Comparison of ENCODE assay signal across 22 cellular contexts in the genomic region with DNA sequence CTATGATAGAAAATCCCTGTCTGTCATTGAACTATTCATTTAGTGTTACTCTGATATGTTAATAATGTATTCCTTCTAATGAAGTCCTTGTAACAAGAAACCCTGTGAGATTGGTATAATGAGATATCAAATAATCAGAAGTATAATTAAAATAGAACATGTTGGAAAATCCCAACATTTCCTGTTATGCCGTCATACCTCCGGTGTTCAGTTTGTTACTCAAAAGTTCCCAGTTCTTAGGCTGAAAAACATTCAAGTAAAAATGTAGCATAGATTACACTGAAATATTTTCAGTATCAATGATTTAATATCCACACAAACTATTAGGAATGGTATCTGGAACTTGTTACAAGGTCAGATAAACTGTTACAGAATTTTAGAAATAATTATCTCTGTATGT.
"Had no signal": no experiment of that assay in that cellular context is flagged by ENCODE, and none has a peak within 500 bp of the region (broad histone marks: within the 10 kb centered on the region; RNA-seq: fewer than 3 reads in every experiment).

No MANE protein-coding gene starts in this region.

- DNase-seq: heart right ventricle; left ventricle myocardium inferior; mammary epithelial cell; mesenchymal stem cell; naive B cell; natural killer cell; nephron progenitor cell; occipital lobe; psoas muscle; right lobe of liver; stimulated activated CD4-positive, alpha-beta T cell treated with anti-CD3 and anti-CD28 coated beads, Interleukin-12 subunit alpha, Interleukin-12 subunit beta, amount 100 ng/mL, for 4 hours; stimulated activated CD4-positive, alpha-beta T cell treated with anti-CD3 and anti-CD28 coated beads, Interleukin-15, amount 100 ng/mL, for 24 hours; stimulated activated CD4-positive, alpha-beta T cell treated with anti-CD3 and anti-CD28 coated beads, Interleukin-2, amount 100 ng/mL, for 24 hours; stimulated activated CD4-positive, alpha-beta T cell treated with anti-CD3 and anti-CD28 coated beads, Interleukin-4, amount 100 ng/mL, for 1 hour; stimulated activated naive B cell treated with anti-CD40 and anti-IgM and Interleukin-4, amounts not matched to agents 10 μg/mL and 1 μg/mL and 100 μg/mL, for 72 hours; stimulated activated naive CD8-positive, alpha-beta T cell treated with anti-CD3 and anti-CD28 coated beads, Interleukin-15, Interleukin-2, amounts not matched to agents 100 U/mL and 50 U/mL, for 24 hours; stomach; testis; thyroid gland; transverse colon; upper lobe of left lung had no signal

- FAIRE-seq: keratinocyte had no signal
